Comparison of ENCODE assay signal across 8 cellular contexts in genomic region chr1:156600733-156601121, GRCh38. TPM values are rescaled to one million over a fixed set of nuclear protein-coding genes. Genes with fewer than 3 reads are reported as not detected.
DNase-seq lines count a peak whose midpoint lies in the region; ATAC-seq and TF ChIP-seq lines count a peak whose summit lies in the region.

No MANE protein-coding gene starts in this region.

- H3K4me3 ChIP-seq in foreskin fibroblast (ENCODE audit: low read depth in 1 of 2, low read length in 2 of 2) (peak overlapping the region; percentile 89 to 96), sigmoid colon (peak overlapping the region; percentile 65 to 73 (median 65))

- peaks cover 0 to 32% (median 11%) of the 10 kb centered on the region in 4 donors for H3K36me3 ChIP-seq in sigmoid colon

- H3K9me3 ChIP-seq in sigmoid colon: no peaks in the 10 kb centered on the region

- WGBS in sigmoid colon, 2 donors: 2% methylated on average over 13 of the region's 13 CpGs

- peak overlapping the region; percentile 79 to 84 (median 82) for H3K27ac ChIP-seq in sigmoid colon

- TF ChIP-seq POLR2A in sigmoid colon (IDR thresholded peaks at IDR 0.05): no peak

- ATAC-seq in GM19035 (IDR thresholded peaks at IDR 0.05; ENCODE audit: unreplicated experiment) (peak; percentile 5), SK-N-SH treated with all-trans-retinoic acid at 6 μM for 48 hours (peak; percentile 6), GM19463 (IDR thresholded peaks at IDR 0.05; ENCODE audit: unreplicated experiment) (no peak), GM18873 (IDR thresholded peaks at IDR 0.05; ENCODE audit: low FRiP score, unreplicated experiment) (no peak)

- no peaks in the 10 kb centered on the region for H3K27me3 ChIP-seq in sigmoid colon

- intact Hi-C loops in sigmoid colon (cut with DNase I): loop anchor here (2.0 kb wide), 2 partner anchors 120 to 144 kb away; no protein-coding TSS in a partner anchor

- no peak for TF ChIP-seq EP300 in sigmoid colon (IDR thresholded peaks at IDR 0.05)

- peaks cover 0 to 20% (median 18%) of the 10 kb centered on the region in 4 donors for H3K4me1 ChIP-seq in sigmoid colon

- DNase-seq in foreskin fibroblast (peak in 1 of 2 donors; percentile 30), sigmoid colon (no peak), foreskin melanocyte (no peak), DMS153 (lab: John Stamatoyannopoulos, UW) (no peak)

- TF ChIP-seq CTCF in foreskin fibroblast (IDR thresholded peaks at IDR 0.05; ENCODE audit: low read depth, low read length) (no peak), sigmoid colon (IDR thresholded peaks at IDR 0.05) (no peak)

TF ChIP-seq in SK-N-SH treated with all-trans-retinoic acid at 6 μM for 48 hours, 23 proteins besides CTCF, POLR2A, EP300 and RAD21:
- no peak for TF ChIP-seq ISL1 (CRISPR knock-in tag; IDR thresholded peaks at IDR 0.05)
- TF ChIP-seq ZNF565 (CRISPR knock-in tag; conservative IDR thresholded peaks at IDR 0.05; ENCODE audit: low read depth): no peak
- no peak for TF ChIP-seq CSRNP3 (CRISPR knock-in tag; IDR thresholded peaks at IDR 0.05)
- TF ChIP-seq TCF4 (CRISPR knock-in tag; IDR thresholded peaks at IDR 0.05; ENCODE audit: borderline replicate concordance): no peak
- TF ChIP-seq GLIS3 (CRISPR knock-in tag; IDR thresholded peaks at IDR 0.05): no peak
- no peak for TF ChIP-seq OSR1 (CRISPR knock-in tag; IDR thresholded peaks at IDR 0.05)
- TF ChIP-seq ZNF8 (CRISPR knock-in tag; IDR thresholded peaks at IDR 0.05): no peak
- no peak for TF ChIP-seq ARNTL (CRISPR knock-in tag; IDR thresholded peaks at IDR 0.05; ENCODE audit: borderline replicate concordance, low read depth)
- no peak for TF ChIP-seq ZNF70 (CRISPR knock-in tag; IDR thresholded peaks at IDR 0.05)
- TF ChIP-seq PPARA (CRISPR knock-in tag; IDR thresholded peaks at IDR 0.05; ENCODE audit: borderline replicate concordance): no peak
- TF ChIP-seq TOX (CRISPR knock-in tag; IDR thresholded peaks at IDR 0.05; ENCODE audit: borderline replicate concordance): no peak
- TF ChIP-seq BACH2 (CRISPR knock-in tag; IDR thresholded peaks at IDR 0.05; ENCODE audit: borderline replicate concordance): no peak
- no peak for TF ChIP-seq ZC3H10 (CRISPR knock-in tag; IDR thresholded peaks at IDR 0.05)
- TF ChIP-seq CSDC2 (CRISPR knock-in tag; IDR thresholded peaks at IDR 0.05): no peak
- no peak for TF ChIP-seq POU6F1 (CRISPR knock-in tag; IDR thresholded peaks at IDR 0.05; ENCODE audit: borderline replicate concordance, low read depth)
- TF ChIP-seq SNAI2 (CRISPR knock-in tag; IDR thresholded peaks at IDR 0.05): no peak
- no peak for TF ChIP-seq ZFP30 (CRISPR knock-in tag; IDR thresholded peaks at IDR 0.05)

RNA-seq across cellular contexts. Expression of gene GPATCH4, which starts 0.6 kb away (rescaled TPM):
- 10 to 100 TPM; 12.2 to 22.9 (median 17.3) TPM for total RNA-seq in sigmoid colon
- 10 to 100 TPM; 10.2 to 32.9 (median 18.0) TPM for polyA plus RNA-seq in sigmoid colon

RNA-seq across cellular contexts. Expression of gene NAXE, which starts 9.2 kb away (rescaled TPM):
- total RNA-seq in sigmoid colon: 100 to 1,000 TPM in 1 of 4 donors, 10 to 100 TPM in 3; 59.3 to 113 (median 67.2) TPM
- 10 to 100 TPM; 80.8 to 91.6 (median 84.1) TPM for polyA plus RNA-seq in sigmoid colon

RNA-seq across cellular contexts. Expression of gene HAPLN2, which starts 18.5 kb away (rescaled TPM):
- 1 to 10 TPM in 1 of 4 donors, under 1 TPM in 1, not detected in 2; 0.71 to 1.2 TPM for total RNA-seq in sigmoid colon
- under 1 TPM in 1 of 3 donors, not detected in 2; 0.10 TPM for polyA plus RNA-seq in sigmoid colon

RNA-seq across cellular contexts. Expression of gene TTC24, which starts 21.2 kb away (rescaled TPM):
- total RNA-seq in sigmoid colon: not detected
- polyA plus RNA-seq in sigmoid colon: 1 to 10 TPM in 1 of 3 donors, not detected in 2; 2.6 TPM

RNA-seq across cellular contexts. Expression of gene IQGAP3, which starts 28.4 kb away (rescaled TPM):
- under 1 TPM in 3 of 4 donors, not detected in 1; 0.55 to 0.81 (median 0.71) TPM for total RNA-seq in sigmoid colon
- 10 to 100 TPM in 1 of 3 donors, under 1 TPM in 2; 0.60 to 11.2 (median 0.92) TPM for polyA plus RNA-seq in sigmoid colon

Comparison
In these comparisons a context has a peak if more than half of its experiments do, and no peak if none do; other contexts are left out.
1. ATAC-seq: peak in GM19035 (single experiment) and SK-N-SH treated with all-trans-retinoic acid at 6 μM for 48 hours (single experiment); none in GM19463 (single experiment) and GM18873 (single experiment).